20 cellular contexts compared by ENCODE assay signal in genomic region chr3:18135083-18135814, GRCh38.
DNase-seq lines count a peak whose midpoint lies in the region; ATAC-seq, FAIRE-seq and TF ChIP-seq lines count a peak whose summit lies in the region.
"Had no signal": no experiment of that assay in that cellular context is flagged by ENCODE, and none has a peak within 500 bp of the region (broad histone marks: within the 10 kb centered on the region; RNA-seq: fewer than 3 reads in every experiment).

No MANE protein-coding gene starts in this region.

- no peaks in the 10 kb centered on the region for H3K36me3 ChIP-seq in PC-3 (ENCODE audit: low read depth, low read length)
- no peaks in the 10 kb centered on the region for H3K36me3 ChIP-seq in keratinocyte (ENCODE audit: control insufficient read depth in 2 of 2, extremely low read depth in 1 of 2, insufficient read depth in 2 of 2, low read length in 2 of 2)
- H3K36me3 ChIP-seq in smooth muscle cell (ENCODE audit: low read depth), result no peaks in the 10 kb centered on the region
- H3K36me3 ChIP-seq: right lobe of liver, thoracic aorta had no signal

- peaks cover 18% of the 10 kb centered on the region for H3K4me1 ChIP-seq in PC-3 (ENCODE audit: insufficient read depth, low read length)
- H3K4me1 ChIP-seq in keratinocyte (ENCODE audit: control insufficient read depth, extremely low read depth, insufficient read depth, low read length), result peaks cover 32% of the 10 kb centered on the region
- peaks cover 15% of the 10 kb centered on the region for H3K4me1 ChIP-seq in smooth muscle cell (ENCODE audit: low read depth)
- H3K4me1 ChIP-seq: right lobe of liver had no signal

- CTCF ChIA-PET in PC-3 (lab: Charles Lee), result no interaction called here

- H3K4me3 Mint-ChIP-seq in chondrocyte (ENCODE audit: unreplicated experiment), result peak overlapping the region; percentile 13
- H3K4me3 Mint-ChIP-seq: activated CD8-positive, alpha-beta T cell treated with anti-CD3 and anti-CD28 coated beads for 36 hours; activated naive CD4-positive, alpha-beta T cell treated with anti-CD3 and anti-CD28 coated beads for 36 hours; activated T-cell treated with anti-CD3 and anti-CD28 coated beads, Interleukin-2, amount 50 U/mL, for 4 hours; stimulated activated naive B cell treated with anti-CD40 and anti-IgM and Interleukin-4, amounts not matched to agents 10 μg/mL and 1 μg/mL and 100 μg/mL, for 72 hours had no signal

- H3K9me2 ChIP-seq in PC-3 (replicated peaks; ENCODE audit: low read length), result no peaks in the 10 kb centered on the region

- DNase-seq in PC-3, result no peak
- no peak for DNase-seq in chondrocyte (ENCODE audit: low spot score)
- peak; percentile 23 for DNase-seq in keratinocyte (ENCODE audit: low read depth, low spot score)
- DNase-seq in smooth muscle cell (lab: John Stamatoyannopoulos, UW; ENCODE audit: unreplicated experiment), result no peak
- DNase-seq in NCI-H187 treated with DMSO at 0.1 percent for 48 hours (lab: John Stamatoyannopoulos, UW), result no peak
- DNase-seq in NCI-H2081 (lab: John Stamatoyannopoulos, UW), result no peak
- DNase-seq: activated CD4-positive, CD25-positive, alpha-beta regulatory T cell; activated CD8-positive, alpha-beta T cell treated with anti-CD3 and anti-CD28 coated beads for 36 hours; activated naive CD4-positive, alpha-beta T cell treated with anti-CD3 and anti-CD28 coated beads for 36 hours; activated T-cell treated with anti-CD3 and anti-CD28 coated beads, Interleukin-2, amount 50 U/mL, for 4 hours; anterior cingulate cortex; NCI-H2227 treated with DMSO at 0.1 percent for 48 hours; NCI-H774; occipital lobe; right lobe of liver; stimulated activated naive B cell treated with anti-CD40 and anti-IgM and Interleukin-4, amounts not matched to agents 10 μg/mL and 1 μg/mL and 100 μg/mL, for 72 hours; T-helper 9 cell had no signal

- dilution Hi-C loops in keratinocyte (cut with MboI; ENCODE audit: extremely low pct_ligation_motif_present, low sequenced_read_pairs), result no loop called here

- H3F3A ChIP-seq in PC-3 (ENCODE audit: low read length, unreplicated experiment) (no peaks in the 10 kb centered on the region), smooth muscle cell (ENCODE audit: low read depth) (no peaks in the 10 kb centered on the region)

- H3K27ac ChIP-seq in PC-3 (ENCODE audit: low read length) (peak overlapping the region; percentile 78), keratinocyte (ENCODE audit: control insufficient read depth, insufficient read depth, low read length) (peak overlapping the region; percentile 98), smooth muscle cell (ENCODE audit: low read depth) (peak overlapping the region; percentile 90)
- H3K27ac ChIP-seq: right lobe of liver, thoracic aorta had no signal

- H2AFZ ChIP-seq in PC-3 (ENCODE audit: low read length) (peak overlapping the region; percentile 56), keratinocyte (ENCODE audit: control insufficient read depth, low read length) (peak overlapping the region; percentile 77), smooth muscle cell (ENCODE audit: low read depth) (no peak overlapping the region)

- H3K9me3 Mint-ChIP-seq in chondrocyte (ENCODE audit: low read depth), result no peaks in the 10 kb centered on the region
- H3K9me3 Mint-ChIP-seq: activated CD8-positive, alpha-beta T cell treated with anti-CD3 and anti-CD28 coated beads for 36 hours; activated naive CD4-positive, alpha-beta T cell treated with anti-CD3 and anti-CD28 coated beads for 36 hours; activated T-cell treated with anti-CD3 and anti-CD28 coated beads, Interleukin-2, amount 50 U/mL, for 4 hours had no signal

- H3K9ac ChIP-seq in PC-3 (ENCODE audit: low read length) (peak overlapping the region; percentile 11; the same call in 1 of the 2 replicates), keratinocyte (ENCODE audit: control insufficient read depth, extremely low read depth, insufficient read depth, low read length) (peak overlapping the region; percentile 63), smooth muscle cell (ENCODE audit: low read depth) (peak overlapping the region; percentile 29)

- no peaks in the 10 kb centered on the region for H3K36me3 Mint-ChIP-seq in chondrocyte (ENCODE audit: low read depth)
- H3K36me3 Mint-ChIP-seq: stimulated activated naive B cell treated with anti-CD40 and anti-IgM and Interleukin-4, amounts not matched to agents 10 μg/mL and 1 μg/mL and 100 μg/mL, for 72 hours had no signal

- ATAC-seq in PC-3 (no peak), HG03354 (IDR thresholded peaks at IDR 0.05; ENCODE audit: poor library complexity, severe bottlenecking, unreplicated experiment) (no peak)
- ATAC-seq: activated CD8-positive, alpha-beta T cell treated with anti-CD3 and anti-CD28 coated beads for 36 hours; activated T-cell treated with anti-CD3 and anti-CD28 coated beads, Interleukin-2, amount 50 U/mL, for 4 hours; right lobe of liver; stimulated activated naive B cell treated with anti-CD40 and anti-IgM and Interleukin-4, amounts not matched to agents 10 μg/mL and 1 μg/mL and 100 μg/mL, for 72 hours had no signal

- TF ChIP-seq CTCF in PC-3 (conservative IDR thresholded peaks at IDR 0.05; ENCODE audit: low read depth, low read length), result no peak
- TF ChIP-seq CTCF in chondrocyte (IDR thresholded peaks at IDR 0.05), result no peak
- TF ChIP-seq CTCF in keratinocyte (optimal IDR thresholded peaks at IDR 0.05 in 1 of 3, IDR thresholded peaks at IDR 0.05 in 1 of 3, conservative IDR thresholded peaks at IDR 0.05 in 1 of 3; ENCODE audit: extremely low read depth in 1 of 3, insufficient read depth in 2 of 3, low read length in 3 of 3), result no peak
- no peak for TF ChIP-seq CTCF in smooth muscle cell (IDR thresholded peaks at IDR 0.05; ENCODE audit: borderline replicate concordance, insufficient read depth, poor library complexity, severe bottlenecking)

- POLR2A ChIA-PET in PC-3 (lab: Charles Lee; ENCODE audit: unreplicated experiment), result interaction anchor here (0.6 to 0.7 kb wide), 2 partner anchors 69 to 83 kb away, joined by 3 to 4 read pairs; no protein-coding TSS in a partner anchor

- no peaks in the 10 kb centered on the region for H3K27me3 Mint-ChIP-seq in chondrocyte (ENCODE audit: low read depth)
- H3K27me3 Mint-ChIP-seq: activated CD8-positive, alpha-beta T cell treated with anti-CD3 and anti-CD28 coated beads for 36 hours; stimulated activated naive B cell treated with anti-CD40 and anti-IgM and Interleukin-4, amounts not matched to agents 10 μg/mL and 1 μg/mL and 100 μg/mL, for 72 hours had no signal

- intact Hi-C loops in PC-3 (cut with micrococcal nuclease), result no loop called here

- no peaks in the 10 kb centered on the region for H3K9me1 ChIP-seq in keratinocyte (ENCODE audit: control insufficient read depth, extremely low read depth, insufficient read depth, low read length)

- H3K9me3 ChIP-seq in PC-3 (ENCODE audit: low read length) (no peaks in the 10 kb centered on the region), keratinocyte (ENCODE audit: control insufficient read depth, low read depth, low read length) (no peaks in the 10 kb centered on the region), smooth muscle cell (replicated peaks; ENCODE audit: low read depth) (no peaks in the 10 kb centered on the region)
- H3K9me3 ChIP-seq: right lobe of liver, thoracic aorta had no signal

- peaks cover 26% of the 10 kb centered on the region for H3K4me1 Mint-ChIP-seq in chondrocyte (ENCODE audit: low read depth)

- no peaks in the 10 kb centered on the region for H3K27me3 ChIP-seq in PC-3 (ENCODE audit: low read length)
- H3K27me3 ChIP-seq in keratinocyte (ENCODE audit: control insufficient read depth, extremely low read depth, insufficient read depth, low read length), result no peaks in the 10 kb centered on the region
- no peaks in the 10 kb centered on the region for H3K27me3 ChIP-seq in smooth muscle cell (ENCODE audit: low read depth)
- H3K27me3 ChIP-seq: right lobe of liver had no signal

- peak; percentile 44 for FAIRE-seq in keratinocyte (lab: Jason Lieb, UNC)
- FAIRE-seq: colon had no signal

- H3K4me3 ChIP-seq in PC-3 (ENCODE audit: low read length), result no peak overlapping the region
- H3K4me3 ChIP-seq in keratinocyte (ENCODE audit: control insufficient read depth in 2 of 3, extremely low read depth in 1 of 3, insufficient read depth in 2 of 3, low read depth in 1 of 3, low read length in 3 of 3), result peak overlapping the region in 2 of 3 experiments; percentile 16 to 43
- no peak overlapping the region for H3K4me3 ChIP-seq in smooth muscle cell
- H3K4me3 ChIP-seq: right lobe of liver, thoracic aorta had no signal

- BruUV-seq in PC-3 (replicated peaks; lab: Mats Ljungman, UMichigan), result no TSS peak

- 77% methylated on average over 7 of the region's 7 CpGs for WGBS in smooth muscle cell (ENCODE audit: low lambda C conversion rate)

- no peaks in the 10 kb centered on the region for H3K79me2 ChIP-seq in PC-3 (ENCODE audit: low read length)
- no peaks in the 10 kb centered on the region for H3K79me2 ChIP-seq in keratinocyte (ENCODE audit: control insufficient read depth, insufficient read depth, low read length)
- H3K79me2 ChIP-seq in smooth muscle cell (ENCODE audit: low read depth), result no peaks in the 10 kb centered on the region

- peak overlapping the region; percentile 89 for H3K27ac Mint-ChIP-seq in chondrocyte (ENCODE audit: unreplicated experiment)
- H3K27ac Mint-ChIP-seq: activated CD8-positive, alpha-beta T cell treated with anti-CD3 and anti-CD28 coated beads for 36 hours; activated naive CD4-positive, alpha-beta T cell treated with anti-CD3 and anti-CD28 coated beads for 36 hours; stimulated activated naive B cell treated with anti-CD40 and anti-IgM and Interleukin-4, amounts not matched to agents 10 μg/mL and 1 μg/mL and 100 μg/mL, for 72 hours had no signal

- no peaks in the 10 kb centered on the region for H4K20me1 ChIP-seq in PC-3 (ENCODE audit: low read length)
- no peaks in the 10 kb centered on the region for H4K20me1 ChIP-seq in keratinocyte (ENCODE audit: control insufficient read depth, extremely low read depth, insufficient read depth, low read length)
- no peaks in the 10 kb centered on the region for H4K20me1 ChIP-seq in smooth muscle cell (ENCODE audit: low read depth)

- H3K4me2 ChIP-seq in PC-3 (ENCODE audit: low read length), result peak overlapping the region; percentile 49
- peak overlapping the region; percentile 69 for H3K4me2 ChIP-seq in keratinocyte (ENCODE audit: control insufficient read depth, extremely low read depth, insufficient read depth, low read depth, low read length)
- peak overlapping the region; percentile 36 for H3K4me2 ChIP-seq in smooth muscle cell

Comparison
In these comparisons a context has a peak if more than half of its experiments do, and no peak if none do; other contexts are left out.
1. H3K4me3 ChIP-seq: peak in keratinocyte (2 of 3); none in PC-3 (single experiment) and smooth muscle cell (single experiment).
2. H3K9ac ChIP-seq: peak in every context shown above with its lines; median percentile 63 in keratinocyte; 29 in smooth muscle cell; 11 in PC-3.
3. Peak in every context shown above with its lines, with median percentiles within 50 percentile points of each other: H3K27ac ChIP-seq and H3K4me2 ChIP-seq.